1 cellular context compared by ENCODE assay signal in the genomic region with DNA sequence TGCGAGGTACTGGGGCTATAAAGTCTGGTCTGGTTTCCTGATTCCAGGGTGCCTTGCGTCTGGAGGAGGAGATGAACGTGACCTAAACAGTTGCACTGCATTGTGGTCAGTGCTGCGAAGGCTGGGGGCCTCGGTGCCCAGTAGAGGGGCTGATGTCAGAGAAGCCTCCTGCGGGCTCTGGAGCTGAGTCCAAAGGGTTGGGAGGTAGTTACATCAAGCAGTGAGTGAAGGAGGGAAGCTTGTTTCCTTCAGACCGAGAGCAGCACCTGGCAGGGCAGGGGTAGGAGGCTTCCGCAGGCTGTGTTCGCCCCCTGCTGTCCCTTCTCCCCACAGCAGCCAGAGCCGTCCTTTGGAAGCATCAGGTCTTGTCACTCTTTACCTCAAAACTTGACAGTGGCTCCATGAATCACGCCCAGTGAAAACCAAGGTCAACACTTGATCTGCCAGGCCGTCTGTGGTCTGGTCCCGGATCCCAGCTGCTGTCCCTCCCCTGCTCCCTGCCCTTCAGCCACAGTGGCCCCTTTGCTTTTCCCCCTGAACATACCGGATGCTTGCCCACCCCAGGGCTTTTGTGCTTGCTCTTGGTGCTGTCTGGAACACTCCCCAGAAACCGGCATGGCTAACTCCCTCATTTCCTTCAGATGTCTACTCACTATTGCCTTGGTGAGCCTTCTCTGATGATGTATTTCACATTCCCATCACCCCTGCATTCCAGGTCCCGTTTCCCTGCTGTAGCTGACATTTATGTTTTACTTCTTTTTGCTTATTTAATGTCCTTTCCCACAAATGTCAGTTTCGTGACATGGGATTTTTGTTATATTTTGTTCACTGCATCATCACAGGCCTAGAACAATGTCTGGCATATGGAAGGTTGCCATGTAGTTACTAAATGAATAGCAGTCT.
A peak's percentile ranks its signal among the peaks of the same experiment; 100 is the strongest.
TF ChIP-seq lines count a peak whose summit lies in the region.

No MANE protein-coding gene starts in this region.

TF ChIP-seq in HEK293, 187 proteins besides CTCF, POLR2A, EP300 and RAD21 (continued from another document and continues in another):
- TF ChIP-seq, protein P1, sequence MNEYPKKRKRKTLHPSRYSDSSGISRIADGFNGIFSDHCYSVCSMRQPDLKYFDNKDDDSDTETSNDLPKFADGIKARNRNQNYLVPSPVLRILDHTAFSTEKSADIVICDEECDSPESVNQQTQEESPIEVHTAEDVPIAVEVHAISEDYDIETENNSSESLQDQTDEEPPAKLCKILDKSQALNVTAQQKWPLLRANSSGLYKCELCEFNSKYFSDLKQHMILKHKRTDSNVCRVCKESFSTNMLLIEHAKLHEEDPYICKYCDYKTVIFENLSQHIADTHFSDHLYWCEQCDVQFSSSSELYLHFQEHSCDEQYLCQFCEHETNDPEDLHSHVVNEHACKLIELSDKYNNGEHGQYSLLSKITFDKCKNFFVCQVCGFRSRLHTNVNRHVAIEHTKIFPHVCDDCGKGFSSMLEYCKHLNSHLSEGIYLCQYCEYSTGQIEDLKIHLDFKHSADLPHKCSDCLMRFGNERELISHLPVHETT (tag by site-specific recombination; IDR thresholded peaks at IDR 0.05) = 0 out of 2 replicates have a peak, but pooled peaks have one; percentile 32
- TF ChIP-seq, protein P2, sequence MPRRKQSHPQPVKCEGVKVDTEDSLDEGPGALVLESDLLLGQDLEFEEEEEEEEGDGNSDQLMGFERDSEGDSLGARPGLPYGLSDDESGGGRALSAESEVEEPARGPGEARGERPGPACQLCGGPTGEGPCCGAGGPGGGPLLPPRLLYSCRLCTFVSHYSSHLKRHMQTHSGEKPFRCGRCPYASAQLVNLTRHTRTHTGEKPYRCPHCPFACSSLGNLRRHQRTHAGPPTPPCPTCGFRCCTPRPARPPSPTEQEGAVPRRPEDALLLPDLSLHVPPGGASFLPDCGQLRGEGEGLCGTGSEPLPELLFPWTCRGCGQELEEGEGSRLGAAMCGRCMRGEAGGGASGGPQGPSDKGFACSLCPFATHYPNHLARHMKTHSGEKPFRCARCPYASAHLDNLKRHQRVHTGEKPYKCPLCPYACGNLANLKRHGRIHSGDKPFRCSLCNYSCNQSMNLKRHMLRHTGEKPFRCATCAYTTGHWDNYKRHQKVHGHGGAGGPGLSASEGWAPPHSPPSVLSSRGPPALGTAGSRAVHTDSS (tag by site-specific recombination; IDR thresholded peaks at IDR 0.05) = no peak
- TF ChIP-seq BCL11B (tag by site-specific recombination; IDR thresholded peaks at IDR 0.05; ENCODE audit: low read depth) (no peak), SP7 (tag by site-specific recombination; IDR thresholded peaks at IDR 0.05) (peak; percentile 43; the same call in 1 of the 2 replicates), SP3 (tag by site-specific recombination; IDR thresholded peaks at IDR 0.05) (no peak), ZNF473 (tag by site-specific recombination; IDR thresholded peaks at IDR 0.05) (no peak), ZNF391 (tag by site-specific recombination; IDR thresholded peaks at IDR 0.05; ENCODE audit: borderline replicate concordance, low read depth) (no peak), ZBTB48 (tag by site-specific recombination; IDR thresholded peaks at IDR 0.05) (no peak), ZNF350 (tag by site-specific recombination; IDR thresholded peaks at IDR 0.05) (no peak), ZNF654 (tag by site-specific recombination; IDR thresholded peaks at IDR 0.05; ENCODE audit: low read depth) (peak; percentile 87), KLF1 (tag by site-specific recombination; IDR thresholded peaks at IDR 0.05) (no peak), SCRT2 (tag by site-specific recombination; IDR thresholded peaks at IDR 0.05) (peak; percentile 84), ZNF558 (tag by site-specific recombination; IDR thresholded peaks at IDR 0.05) (no peak), ZNF621 (tag by site-specific recombination; IDR thresholded peaks at IDR 0.05) (no peak), SP2 (tag by site-specific recombination; IDR thresholded peaks at IDR 0.05) (peak; percentile 21; the same call in 1 of the 2 replicates), MEIS1 (CRISPR knock-in tag; IDR thresholded peaks at IDR 0.05; ENCODE audit: borderline replicate concordance) (no peak), ZNF24 (tag by site-specific recombination; IDR thresholded peaks at IDR 0.05) (peak; percentile 40; the same call in 1 of the 2 replicates), ZBTB8A (tag by site-specific recombination; IDR thresholded peaks at IDR 0.05) (peak; percentile 69), TRIM28 (IDR thresholded peaks at IDR 0.05; ENCODE audit: borderline replicate concordance, low read length) (0 out of 2 replicates have a peak, but pooled peaks have one; percentile 25), ZEB2 (tag by site-specific recombination; IDR thresholded peaks at IDR 0.05) (peak; percentile 48; the same call in 1 of the 2 replicates), ZNF791 (tag by site-specific recombination; IDR thresholded peaks at IDR 0.05) (no peak), ZNF677 (tag by site-specific recombination; IDR thresholded peaks at IDR 0.05) (no peak), WT1 (tag by site-specific recombination; IDR thresholded peaks at IDR 0.05) (0 out of 2 replicates have a peak, but pooled peaks have one; percentile 18), ZNF623 (tag by site-specific recombination; IDR thresholded peaks at IDR 0.05) (peak; percentile 15; the same call in 1 of the 2 replicates), ZNF169 (tag by site-specific recombination; IDR thresholded peaks at IDR 0.05) (no peak), ZNF792 (tag by site-specific recombination; IDR thresholded peaks at IDR 0.05) (no peak), ZSCAN16 (tag by site-specific recombination; IDR thresholded peaks at IDR 0.05) (no peak), ZNF366 (tag by site-specific recombination; conservative IDR thresholded peaks at IDR 0.05) (peak; percentile 71), ZNF341 (tag by site-specific recombination; IDR thresholded peaks at IDR 0.05; ENCODE audit: low read depth) (no peak), ZNF629 (tag by site-specific recombination; IDR thresholded peaks at IDR 0.05) (no peak), ZNF747 (tag by site-specific recombination; IDR thresholded peaks at IDR 0.05) (no peak), ZNF76 (tag by site-specific recombination; IDR thresholded peaks at IDR 0.05; ENCODE audit: borderline replicate concordance, low read depth) (peak; percentile 75; the same call in 1 of the 2 replicates)
- TF ChIP-seq, protein P3, sequence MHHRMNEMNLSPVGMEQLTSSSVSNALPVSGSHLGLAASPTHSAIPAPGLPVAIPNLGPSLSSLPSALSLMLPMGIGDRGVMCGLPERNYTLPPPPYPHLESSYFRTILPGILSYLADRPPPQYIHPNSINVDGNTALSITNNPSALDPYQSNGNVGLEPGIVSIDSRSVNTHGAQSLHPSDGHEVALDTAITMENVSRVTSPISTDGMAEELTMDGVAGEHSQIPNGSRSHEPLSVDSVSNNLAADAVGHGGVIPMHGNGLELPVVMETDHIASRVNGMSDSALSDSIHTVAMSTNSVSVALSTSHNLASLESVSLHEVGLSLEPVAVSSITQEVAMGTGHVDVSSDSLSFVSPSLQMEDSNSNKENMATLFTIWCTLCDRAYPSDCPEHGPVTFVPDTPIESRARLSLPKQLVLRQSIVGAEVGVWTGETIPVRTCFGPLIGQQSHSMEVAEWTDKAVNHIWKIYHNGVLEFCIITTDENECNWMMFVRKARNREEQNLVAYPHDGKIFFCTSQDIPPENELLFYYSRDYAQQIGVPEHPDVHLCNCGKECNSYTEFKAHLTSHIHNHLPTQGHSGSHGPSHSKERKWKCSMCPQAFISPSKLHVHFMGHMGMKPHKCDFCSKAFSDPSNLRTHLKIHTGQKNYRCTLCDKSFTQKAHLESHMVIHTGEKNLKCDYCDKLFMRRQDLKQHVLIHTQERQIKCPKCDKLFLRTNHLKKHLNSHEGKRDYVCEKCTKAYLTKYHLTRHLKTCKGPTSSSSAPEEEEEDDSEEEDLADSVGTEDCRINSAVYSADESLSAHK (tag by site-specific recombination; IDR thresholded peaks at IDR 0.05) = no peak
- TF ChIP-seq, protein P4, sequence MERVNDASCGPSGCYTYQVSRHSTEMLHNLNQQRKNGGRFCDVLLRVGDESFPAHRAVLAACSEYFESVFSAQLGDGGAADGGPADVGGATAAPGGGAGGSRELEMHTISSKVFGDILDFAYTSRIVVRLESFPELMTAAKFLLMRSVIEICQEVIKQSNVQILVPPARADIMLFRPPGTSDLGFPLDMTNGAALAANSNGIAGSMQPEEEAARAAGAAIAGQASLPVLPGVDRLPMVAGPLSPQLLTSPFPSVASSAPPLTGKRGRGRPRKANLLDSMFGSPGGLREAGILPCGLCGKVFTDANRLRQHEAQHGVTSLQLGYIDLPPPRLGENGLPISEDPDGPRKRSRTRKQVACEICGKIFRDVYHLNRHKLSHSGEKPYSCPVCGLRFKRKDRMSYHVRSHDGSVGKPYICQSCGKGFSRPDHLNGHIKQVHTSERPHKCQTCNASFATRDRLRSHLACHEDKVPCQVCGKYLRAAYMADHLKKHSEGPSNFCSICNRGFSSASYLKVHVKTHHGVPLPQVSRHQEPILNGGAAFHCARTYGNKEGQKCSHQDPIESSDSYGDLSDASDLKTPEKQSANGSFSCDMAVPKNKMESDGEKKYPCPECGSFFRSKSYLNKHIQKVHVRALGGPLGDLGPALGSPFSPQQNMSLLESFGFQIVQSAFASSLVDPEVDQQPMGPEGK (tag by site-specific recombination; IDR thresholded peaks at IDR 0.05) = peak; percentile 34; the same call in 1 of the 2 replicates
- TF ChIP-seq, protein P5, sequence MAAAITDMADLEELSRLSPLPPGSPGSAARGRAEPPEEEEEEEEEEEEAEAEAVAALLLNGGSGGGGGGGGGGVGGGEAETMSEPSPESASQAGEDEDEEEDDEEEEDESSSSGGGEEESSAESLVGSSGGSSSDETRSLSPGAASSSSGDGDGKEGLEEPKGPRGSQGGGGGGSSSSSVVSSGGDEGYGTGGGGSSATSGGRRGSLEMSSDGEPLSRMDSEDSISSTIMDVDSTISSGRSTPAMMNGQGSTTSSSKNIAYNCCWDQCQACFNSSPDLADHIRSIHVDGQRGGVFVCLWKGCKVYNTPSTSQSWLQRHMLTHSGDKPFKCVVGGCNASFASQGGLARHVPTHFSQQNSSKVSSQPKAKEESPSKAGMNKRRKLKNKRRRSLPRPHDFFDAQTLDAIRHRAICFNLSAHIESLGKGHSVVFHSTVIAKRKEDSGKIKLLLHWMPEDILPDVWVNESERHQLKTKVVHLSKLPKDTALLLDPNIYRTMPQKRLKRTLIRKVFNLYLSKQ (tag by site-specific recombination; IDR thresholded peaks at IDR 0.05; ENCODE audit: borderline replicate concordance) = no peak
- TF ChIP-seq, protein P6, sequence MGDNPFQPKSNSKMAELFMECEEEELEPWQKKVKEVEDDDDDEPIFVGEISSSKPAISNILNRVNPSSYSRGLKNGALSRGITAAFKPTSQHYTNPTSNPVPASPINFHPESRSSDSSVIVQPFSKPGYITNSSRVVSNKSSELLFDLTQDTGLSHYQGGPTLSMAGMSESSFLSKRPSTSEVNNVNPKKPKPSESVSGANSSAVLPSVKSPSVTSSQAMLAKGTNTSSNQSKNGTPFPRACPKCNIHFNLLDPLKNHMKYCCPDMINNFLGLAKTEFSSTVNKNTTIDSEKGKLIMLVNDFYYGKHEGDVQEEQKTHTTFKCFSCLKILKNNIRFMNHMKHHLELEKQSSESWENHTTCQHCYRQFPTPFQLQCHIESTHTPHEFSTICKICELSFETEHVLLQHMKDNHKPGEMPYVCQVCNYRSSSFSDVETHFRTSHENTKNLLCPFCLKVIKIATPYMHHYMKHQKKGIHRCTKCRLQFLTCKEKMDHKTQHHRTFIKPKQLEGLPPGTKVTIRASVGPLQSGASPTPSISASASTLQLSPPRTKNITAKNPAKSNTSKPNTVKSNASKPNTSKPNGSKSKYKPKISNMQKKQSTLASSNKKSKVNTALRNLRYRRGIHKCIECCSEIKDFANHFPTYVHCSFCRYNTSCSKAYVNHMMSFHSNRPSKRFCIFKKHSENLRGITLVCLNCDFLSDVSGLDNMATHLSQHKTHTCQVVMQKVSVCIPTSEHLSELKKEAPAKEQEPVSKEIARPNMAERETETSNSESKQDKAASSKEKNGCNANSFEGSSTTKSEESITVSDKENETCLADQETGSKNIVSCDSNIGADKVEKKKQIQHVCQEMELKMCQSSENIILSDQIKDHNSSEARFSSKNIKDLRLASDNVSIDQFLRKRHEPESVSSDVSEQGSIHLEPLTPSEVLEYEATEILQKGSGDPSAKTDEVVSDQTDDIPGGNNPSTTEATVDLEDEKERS (tag by site-specific recombination; IDR thresholded peaks at IDR 0.05) = no peak
- TF ChIP-seq, protein P7, sequence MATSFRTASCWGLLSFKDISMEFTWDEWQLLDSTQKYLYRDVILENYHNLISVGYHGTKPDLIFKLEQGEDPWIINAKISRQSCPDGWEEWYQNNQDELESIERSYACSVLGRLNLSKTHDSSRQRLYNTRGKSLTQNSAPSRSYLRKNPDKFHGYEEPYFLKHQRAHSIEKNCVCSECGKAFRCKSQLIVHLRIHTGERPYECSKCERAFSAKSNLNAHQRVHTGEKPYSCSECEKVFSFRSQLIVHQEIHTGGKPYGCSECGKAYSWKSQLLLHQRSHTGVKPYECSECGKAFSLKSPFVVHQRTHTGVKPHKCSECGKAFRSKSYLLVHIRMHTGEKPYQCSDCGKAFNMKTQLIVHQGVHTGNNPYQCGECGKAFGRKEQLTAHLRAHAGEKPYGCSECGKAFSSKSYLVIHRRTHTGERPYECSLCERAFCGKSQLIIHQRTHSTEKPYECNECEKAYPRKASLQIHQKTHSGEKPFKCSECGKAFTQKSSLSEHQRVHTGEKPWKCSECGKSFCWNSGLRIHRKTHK (tag by site-specific recombination; IDR thresholded peaks at IDR 0.05) = no peak
- TF ChIP-seq, protein P8, sequence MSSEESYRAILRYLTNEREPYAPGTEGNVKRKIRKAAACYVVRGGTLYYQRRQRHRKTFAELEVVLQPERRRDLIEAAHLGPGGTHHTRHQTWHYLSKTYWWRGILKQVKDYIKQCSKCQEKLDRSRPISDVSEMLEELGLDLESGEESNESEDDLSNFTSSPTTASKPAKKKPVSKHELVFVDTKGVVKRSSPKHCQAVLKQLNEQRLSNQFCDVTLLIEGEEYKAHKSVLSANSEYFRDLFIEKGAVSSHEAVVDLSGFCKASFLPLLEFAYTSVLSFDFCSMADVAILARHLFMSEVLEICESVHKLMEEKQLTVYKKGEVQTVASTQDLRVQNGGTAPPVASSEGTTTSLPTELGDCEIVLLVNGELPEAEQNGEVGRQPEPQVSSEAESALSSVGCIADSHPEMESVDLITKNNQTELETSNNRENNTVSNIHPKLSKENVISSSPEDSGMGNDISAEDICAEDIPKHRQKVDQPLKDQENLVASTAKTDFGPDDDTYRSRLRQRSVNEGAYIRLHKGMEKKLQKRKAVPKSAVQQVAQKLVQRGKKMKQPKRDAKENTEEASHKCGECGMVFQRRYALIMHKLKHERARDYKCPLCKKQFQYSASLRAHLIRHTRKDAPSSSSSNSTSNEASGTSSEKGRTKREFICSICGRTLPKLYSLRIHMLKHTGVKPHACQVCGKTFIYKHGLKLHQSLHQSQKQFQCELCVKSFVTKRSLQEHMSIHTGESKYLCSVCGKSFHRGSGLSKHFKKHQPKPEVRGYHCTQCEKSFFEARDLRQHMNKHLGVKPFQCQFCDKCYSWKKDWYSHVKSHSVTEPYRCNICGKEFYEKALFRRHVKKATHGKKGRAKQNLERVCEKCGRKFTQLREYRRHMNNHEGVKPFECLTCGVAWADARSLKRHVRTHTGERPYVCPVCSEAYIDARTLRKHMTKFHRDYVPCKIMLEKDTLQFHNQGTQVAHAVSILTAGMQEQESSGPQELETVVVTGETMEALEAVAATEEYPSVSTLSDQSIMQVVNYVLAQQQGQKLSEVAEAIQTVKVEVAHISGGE (tag by site-specific recombination; conservative IDR thresholded peaks at IDR 0.05; ENCODE audit: low read depth) = no peak
